18 cellular contexts compared by ENCODE assay signal in genomic region chr11:67608486-67608885, GRCh38. TPM values are rescaled to one million over a fixed set of nuclear protein-coding genes. Genes with fewer than 3 reads are reported as not detected.
A peak's percentile ranks its signal among the peaks of the same experiment; 100 is the strongest.
DNase-seq lines count a peak whose midpoint lies in the region; ATAC-seq, FAIRE-seq and TF ChIP-seq lines count a peak whose summit lies in the region.
"Had no signal": no experiment of that assay in that cellular context is flagged by ENCODE, and none has a peak within 500 bp of the region (broad histone marks: within the 10 kb centered on the region; RNA-seq: fewer than 3 reads in every experiment).

No MANE protein-coding gene starts in this region.

- H3K9me3 ChIP-seq in Karpas-422 (ENCODE audit: low read length) (no peaks in the 10 kb centered on the region), GM12878 (replicated peaks; ENCODE audit: control insufficient read depth, insufficient read depth, low read length) (no peaks in the 10 kb centered on the region)

- H3K79me2 ChIP-seq in Karpas-422 (ENCODE audit: low read length) (peaks cover 18% of the 10 kb centered on the region), GM12878 (ENCODE audit: control insufficient read depth, insufficient read depth, low read length) (peaks cover 16% of the 10 kb centered on the region)

- TF ChIP-seq RAD21 in GM12878 (IDR thresholded peaks at IDR 0.05; ENCODE audit: insufficient read depth, low read depth, low read length) = no peak

- CTCF ChIA-PET in GM12878 (lab: Yijun Ruan, JAX) = interaction anchor here (1.0 to 2.5 kb wide), 5 partner anchors 9 to 36 kb away, joined by 3 to 9 read pairs (median 5); partner anchors contain the start of gene NUDT8

- TF ChIP-seq EP300 in GM12878 (IDR thresholded peaks at IDR 0.05; ENCODE audit: borderline replicate concordance in 1 of 2, control insufficient read depth in 1 of 2, low read depth in 2 of 2, low read length in 2 of 2) = no peak

- peak; percentile 59 for DNase-seq in activated effector memory CD4-positive, alpha-beta T cell treated with anti-CD3 and anti-CD28 coated beads, Interleukin-2, amount 50 U/mL, for 16 hours
- DNase-seq in activated effector memory CD4-positive, alpha-beta T cell treated with Interleukin-2 at 50 U/mL for 16 hours = no peak
- DNase-seq in Karpas-422 (no peak), GM12878 (ENCODE audit: low read depth, low spot score) (no peak), posterior vena cava (ENCODE audit: low spot score) (peak; percentile 77), C1 segment of cervical spinal cord (lab: John Stamatoyannopoulos, UW) (no peak)
- DNase-seq: activated gamma-delta T cell treated with Interleukin-2 at 50 U/mL for 16 hours; GOT3; NCI-H82; stimulated activated CD4-positive, alpha-beta T cell treated with anti-CD3 and anti-CD28 coated beads, Interleukin-4, amount 100 ng/mL, for 4 hours had no signal

- POLR2A ChIA-PET in GM12878 (lab: Charles Lee) = interaction anchor here (1.2 kb wide), 1 partner anchor 22 kb away, joined by 4 read pairs; no protein-coding TSS in a partner anchor

- ATAC-seq in GM12878 (no peak), HG03520 (IDR thresholded peaks at IDR 0.05; ENCODE audit: unreplicated experiment) (no peak), GM18873 (IDR thresholded peaks at IDR 0.05; ENCODE audit: low FRiP score, unreplicated experiment) (no peak)
- ATAC-seq: activated CD4-positive, CD25-positive, alpha-beta regulatory T cell treated with anti-CD3 and anti-CD28 coated beads, Interleukin-2, amount 50 U/mL, for 24 hours had no signal

- H3K36me3 ChIP-seq in Karpas-422 (ENCODE audit: insufficient read depth, low read length) (no peaks in the 10 kb centered on the region; the same call in 1 of the 2 replicates), GM12878 (ENCODE audit: control insufficient read depth in 2 of 2, insufficient read depth in 2 of 2, low read length in 1 of 2) (peaks cover 11 to 22% of the 10 kb centered on the region in 2 experiments; a peak in 3 of 4 replicates)

- H3K4me3 ChIP-seq in Karpas-422 (ENCODE audit: low read length) (peak overlapping the region; percentile 90; the same call in 1 of the 2 replicates), GM12878 (no peak overlapping the region)
- H3K4me3 ChIP-seq: cardiac muscle cell had no signal

- 97% methylated on average over 8 of the region's 8 CpGs for WGBS in GM12878 (ENCODE audit: insufficient coverage, insufficient replicate concordance, low lambda C conversion rate, missing lambda C conversion rate)

- H3K9ac ChIP-seq in Karpas-422 (ENCODE audit: low read length) = no peak overlapping the region
- H3K9ac ChIP-seq in GM12878 (ENCODE audit: control insufficient read depth, insufficient read depth, low read length) = no peak overlapping the region

- no peak for TF ChIP-seq CTCF in GM12878 (IDR thresholded peaks at IDR 0.05 in 2 of 3, conservative IDR thresholded peaks at IDR 0.05 in 1 of 3; ENCODE audit: control insufficient read depth in 2 of 3, extremely low read depth in 1 of 3, insufficient read depth in 1 of 3, low read depth in 3 of 3, low read length in 3 of 3)

- H3K4me1 ChIP-seq in Karpas-422 (ENCODE audit: low read length) = peaks cover 30% of the 10 kb centered on the region
- H3K4me1 ChIP-seq in GM12878 (ENCODE audit: control insufficient read depth, insufficient read depth, low read length) = peaks cover 16% of the 10 kb centered on the region

- H4K20me1 ChIP-seq in Karpas-422 (ENCODE audit: insufficient read depth, low read depth, low read length) (peaks cover 3% of the 10 kb centered on the region; the same call in 1 of the 2 replicates), GM12878 (ENCODE audit: control insufficient read depth, insufficient read depth) (no peaks in the 10 kb centered on the region)

- SMC1A ChIA-PET in GM12878 (lab: Charles Lee; ENCODE audit: uncharacterized antibody, unreplicated experiment) = interaction anchor here (1.0 to 1.1 kb wide), 2 partner anchors 17 to 36 kb away, joined by 3 read pairs; no protein-coding TSS in a partner anchor

- H3K27ac ChIP-seq in Karpas-422 (ENCODE audit: low read length) = no peak overlapping the region
- no peak overlapping the region for H3K27ac ChIP-seq in GM12878 (ENCODE audit: control insufficient read depth, insufficient read depth)
- H3K27ac ChIP-seq: cardiac muscle cell had no signal

- in situ Hi-C loops in GM12878 (cut with MboI) = no loop called here

- H3K4me2 ChIP-seq in Karpas-422 (ENCODE audit: low read depth, low read length, poor library complexity, severe bottlenecking) = peak overlapping the region; percentile 91
- H3K4me2 ChIP-seq in GM12878 (ENCODE audit: control insufficient read depth, insufficient read depth) = peak overlapping the region; percentile 68; the same call in 1 of the 2 replicates

- no peak for FAIRE-seq in GM12878 (lab: Jason Lieb, UNC)
- FAIRE-seq: HTR-8/SVneo had no signal

- no TSS peak for BruUV-seq in GM12878 (replicated peaks; lab: Mats Ljungman, UMichigan)

- H2AFZ ChIP-seq in Karpas-422 (ENCODE audit: low read length) = no peak overlapping the region
- no peak overlapping the region for H2AFZ ChIP-seq in GM12878 (ENCODE audit: control insufficient read depth, low read depth, low read length)

- TF ChIP-seq POLR2A in GM12878 (IDR thresholded peaks at IDR 0.05; ENCODE audit: low read depth, low read length) = no peak

- intact Hi-C loops in GM12878 (cut with micrococcal nuclease; ENCODE audit: unreplicated experiment) = no loop called here
- intact Hi-C loops in posterior vena cava (cut with DNase I) = no loop called here

- no peaks in the 10 kb centered on the region for H3K27me3 ChIP-seq in Karpas-422 (ENCODE audit: low read length)
- H3K27me3 ChIP-seq in GM12878 (replicated peaks in 1 of 2; ENCODE audit: control insufficient read depth in 2 of 2, insufficient read depth in 2 of 2, low read length in 1 of 2) = no peaks in the 10 kb centered on the region
- H3K27me3 ChIP-seq: cardiac muscle cell had no signal

- H3K9me2 ChIP-seq in Karpas-422 (replicated peaks; ENCODE audit: insufficient read depth, low read length) = no peaks in the 10 kb centered on the region

- RAD21 ChIA-PET in GM12878 (lab: Charles Lee; ENCODE audit: unreplicated experiment) = interaction anchor here (0.8 to 1.4 kb wide), 4 partner anchors 21 to 228 kb away, joined by 3 to 4 read pairs (median 4); partner anchors contain the start of gene GSTP1

RNA-seq across cellular contexts. Expression of gene NDUFV1, which starts 1.8 kb away (rescaled TPM):
- 145 and 304 TPM in 2 replicates for total RNA-seq in Karpas-422 (2014; rRNA removed; shearing (Covaris generic); ENCODE audit: low replicate concordance)
- 213 and 251 TPM in 2 replicates for total RNA-seq in GM12878 (2013; cell fraction: nucleolus; rRNA removed)
- 301 and 330 TPM in 2 replicates for total RNA-seq in GM12878 (2014; rRNA removed)
- 162 and 166 TPM in 2 replicates for total RNA-seq in GM12878 (2014; rRNA removed; fragmentation: Illumina TruSeq; extraction: Trizol)
- 310 and 312 TPM in 2 replicates for total RNA-seq in GM12878 (2021)
- 75.2 TPM for polyA plus RNA-seq in GM12878 (2011; ENCODE audit: low read depth)
- polyA plus RNA-seq in GM12878 (2011; rRNA removed) = 97.9 and 184 TPM in 2 replicates
- 278 and 410 TPM in 2 replicates for polyA plus RNA-seq in GM12878 (2011; cell fraction: cytosol; rRNA removed)
- 516 and 698 TPM in 2 replicates for polyA plus RNA-seq in GM12878 (2011; cell fraction: nucleus; rRNA removed)
- 210 and 225 TPM in 2 replicates for polyA plus RNA-seq in GM12878 (2012)
- polyA plus RNA-seq in GM12878 (2014; fragmentation: Illumina TruSeq; extraction: Trizol) = 37.6 and 129 TPM in 2 replicates
- 10 to 100 TPM in 1 of 2 experiments, 1 to 10 TPM in 1; 8.2 to 51.7 TPM for polyA plus RNA-seq in GM12878 (2014; fragmentation: Nextera tagmentation; extraction: Ambion mirVana)
- 277 and 312 TPM in 2 replicates for polyA plus RNA-seq in GM12878 (2014; rRNA removed)
- polyA plus RNA-seq in GM12878 (2016; fragmentation: Nextera tagmentation; extraction: Ambion mirVana) = 100 to 1,000 TPM; 348 to 380 TPM
- polyA minus RNA-seq in GM12878 (2011; rRNA and poly(A)+ RNA removed) = 107 and 172 TPM in 2 replicates
- polyA minus RNA-seq in GM12878 (2011; cell fraction: cytosol; rRNA and poly(A)+ RNA removed) = 90.7 and 96.4 TPM in 2 replicates
- polyA minus RNA-seq in GM12878 (2011; cell fraction: nucleus; rRNA and poly(A)+ RNA removed) = 83.2 and 139 TPM in 2 replicates
- 100 to 1,000 TPM; 112 to 116 TPM for total RNA-seq in posterior vena cava

RNA-seq across cellular contexts. Expression of gene NUDT8, which starts 21.3 kb away (rescaled TPM):
- total RNA-seq in Karpas-422 (2014; rRNA removed; shearing (Covaris generic); ENCODE audit: low replicate concordance) = 10.4 and 35.4 TPM in 2 replicates
- 10.2 and 10.6 TPM in 2 replicates for total RNA-seq in GM12878 (2013; cell fraction: nucleolus; rRNA removed)
- total RNA-seq in GM12878 (2014; rRNA removed) (15.9 and 18.2 TPM in 2 replicates), GM12878 (2014; rRNA removed; fragmentation: Illumina TruSeq; extraction: Trizol) (3.3 and 4.8 TPM in 2 replicates), GM12878 (2021) (16.5 and 16.9 TPM in 2 replicates), posterior vena cava (1 to 10 TPM; 4.6 to 5.7 TPM)
- polyA plus RNA-seq in GM12878 (2011; ENCODE audit: low read depth) = 2.4 TPM
- polyA plus RNA-seq in GM12878 (2011; rRNA removed) (1.6 and 3.7 TPM in 2 replicates), GM12878 (2014; fragmentation: Illumina TruSeq; extraction: Trizol) (0.30 and 2.9 TPM in 2 replicates), GM12878 (2014; fragmentation: Nextera tagmentation; extraction: Ambion mirVana) (1 to 10 TPM in 1 of 2 experiments, under 1 TPM in 1; 0.32 to 1.1 TPM), GM12878 (2014; rRNA removed) (14.9 and 18.8 TPM in 2 replicates), GM12878 (2016; fragmentation: Nextera tagmentation; extraction: Ambion mirVana) (10 to 100 TPM; 16.9 to 17.7 TPM)
- polyA plus RNA-seq in GM12878 (2011; cell fraction: cytosol; rRNA removed) = 12.1 and 15.1 TPM in 2 replicates
- 27.4 and 32.4 TPM in 2 replicates for polyA plus RNA-seq in GM12878 (2011; cell fraction: nucleus; rRNA removed)
- polyA plus RNA-seq in GM12878 (2012) = 12.1 and 17.5 TPM in 2 replicates
- polyA minus RNA-seq in GM12878 (2011; rRNA and poly(A)+ RNA removed) = 2.5 and 5.0 TPM in 2 replicates
- polyA minus RNA-seq in GM12878 (2011; cell fraction: cytosol; rRNA and poly(A)+ RNA removed) = 6.7 and 6.8 TPM in 2 replicates
- polyA minus RNA-seq in GM12878 (2011; cell fraction: nucleus; rRNA and poly(A)+ RNA removed) = 13.8 and 19.5 TPM in 2 replicates

RNA-seq across cellular contexts. Expression of gene GSTP1, which starts 24.9 kb away (rescaled TPM):
- total RNA-seq in Karpas-422 (2014; rRNA removed; shearing (Covaris generic); ENCODE audit: low replicate concordance) = 1,085 and 1,200 TPM in 2 replicates
- total RNA-seq in GM12878 (2013; cell fraction: nucleolus; rRNA removed) = 76.8 and 83.9 TPM in 2 replicates
- total RNA-seq in GM12878 (2014; rRNA removed) (1,623 and 1,788 TPM in 2 replicates), GM12878 (2014; rRNA removed; fragmentation: Illumina TruSeq; extraction: Trizol) (587 and 627 TPM in 2 replicates), GM12878 (2021) (831 and 852 TPM in 2 replicates), posterior vena cava (100 to 1,000 TPM; 338 to 370 TPM)
- polyA plus RNA-seq in GM12878 (2011; ENCODE audit: low read depth) = 420 TPM
- polyA plus RNA-seq in GM12878 (2011; rRNA removed) (511 and 1,079 TPM in 2 replicates), GM12878 (2014; fragmentation: Illumina TruSeq; extraction: Trizol) (158 and 501 TPM in 2 replicates), GM12878 (2014; fragmentation: Nextera tagmentation; extraction: Ambion mirVana) (100 to 1,000 TPM; 469 to 685 TPM), GM12878 (2014; rRNA removed) (1,173 and 1,340 TPM in 2 replicates), GM12878 (2016; fragmentation: Nextera tagmentation; extraction: Ambion mirVana) (1,000 to 10,000 TPM; 1,222 to 1,443 TPM)
- 1,654 and 1,666 TPM in 2 replicates for polyA plus RNA-seq in GM12878 (2011; cell fraction: cytosol; rRNA removed)
- polyA plus RNA-seq in GM12878 (2011; cell fraction: nucleus; rRNA removed) = 1,290 and 1,384 TPM in 2 replicates
- 985 and 986 TPM in 2 replicates for polyA plus RNA-seq in GM12878 (2012)
- polyA minus RNA-seq in GM12878 (2011; rRNA and poly(A)+ RNA removed) = 586 and 669 TPM in 2 replicates
- 272 and 288 TPM in 2 replicates for polyA minus RNA-seq in GM12878 (2011; cell fraction: cytosol; rRNA and poly(A)+ RNA removed)
- polyA minus RNA-seq in GM12878 (2011; cell fraction: nucleus; rRNA and poly(A)+ RNA removed) = 191 and 230 TPM in 2 replicates

RNA-seq across cellular contexts. Expression of gene TBX10, which starts 31.1 kb away (rescaled TPM):
- not detected in 2 replicates for total RNA-seq in Karpas-422 (2014; rRNA removed; shearing (Covaris generic); ENCODE audit: low replicate concordance)
- 0.32 TPM in 1 of 2 replicates, not detected in the other for total RNA-seq in GM12878 (2013; cell fraction: nucleolus; rRNA removed)
- 0.22 and 0.23 TPM in 2 replicates for total RNA-seq in GM12878 (2014; rRNA removed)
- total RNA-seq in GM12878 (2014; rRNA removed; fragmentation: Illumina TruSeq; extraction: Trizol) = 0.18 TPM in 1 of 2 replicates, not detected in the other
- 0.16 and 0.26 TPM in 2 replicates for total RNA-seq in GM12878 (2021)
- polyA plus RNA-seq in GM12878 (2011; ENCODE audit: low read depth) = not detected
- not detected in 2 replicates for polyA plus RNA-seq in GM12878 (2011; rRNA removed)
- 0.07 and 0.13 TPM in 2 replicates for polyA plus RNA-seq in GM12878 (2011; cell fraction: cytosol; rRNA removed)
- 0.25 and 0.27 TPM in 2 replicates for polyA plus RNA-seq in GM12878 (2011; cell fraction: nucleus; rRNA removed)
- polyA plus RNA-seq in GM12878 (2012) = 0.08 TPM in 1 of 2 replicates, not detected in the other
- polyA plus RNA-seq in GM12878 (2014; fragmentation: Illumina TruSeq; extraction: Trizol) = 0.10 and 0.16 TPM in 2 replicates
- polyA plus RNA-seq in GM12878 (2014; fragmentation: Nextera tagmentation; extraction: Ambion mirVana) = not detected
- 0.15 and 0.44 TPM in 2 replicates for polyA plus RNA-seq in GM12878 (2014; rRNA removed)
- under 1 TPM in 1 of 2 experiments, not detected in 1; 0.17 TPM for polyA plus RNA-seq in GM12878 (2016; fragmentation: Nextera tagmentation; extraction: Ambion mirVana)
- not detected in 2 replicates for polyA minus RNA-seq in GM12878 (2011; rRNA and poly(A)+ RNA removed)
- polyA minus RNA-seq in GM12878 (2011; cell fraction: cytosol; rRNA and poly(A)+ RNA removed) = not detected in 2 replicates
- not detected in 2 replicates for polyA minus RNA-seq in GM12878 (2011; cell fraction: nucleus; rRNA and poly(A)+ RNA removed)
- total RNA-seq in posterior vena cava = not detected
- total RNA-seq: cardiac muscle cell, fibroblast of villous mesenchyme, lower leg skin, ureter had no signal

RNA-seq across cellular contexts. Expression of gene ACY3, which starts 42.0 kb away (rescaled TPM):
- total RNA-seq in Karpas-422 (2014; rRNA removed; shearing (Covaris generic); ENCODE audit: low replicate concordance) = 0.89 and 2.2 TPM in 2 replicates
- not detected in 2 replicates for total RNA-seq in GM12878 (2013; cell fraction: nucleolus; rRNA removed)
- total RNA-seq in GM12878 (2014; rRNA removed) (20.2 and 27.8 TPM in 2 replicates), GM12878 (2014; rRNA removed; fragmentation: Illumina TruSeq; extraction: Trizol) (12.2 and 12.8 TPM in 2 replicates), GM12878 (2021) (23.5 and 24.3 TPM in 2 replicates), posterior vena cava (not detected)
- 1.5 TPM for polyA plus RNA-seq in GM12878 (2011; ENCODE audit: low read depth)
- polyA plus RNA-seq in GM12878 (2011; rRNA removed) (0.33 and 0.83 TPM in 2 replicates), GM12878 (2014; fragmentation: Illumina TruSeq; extraction: Trizol) (6.3 and 17.8 TPM in 2 replicates), GM12878 (2014; fragmentation: Nextera tagmentation; extraction: Ambion mirVana) (10 to 100 TPM; 13.1 to 14.4 TPM), GM12878 (2014; rRNA removed) (30.7 and 36.1 TPM in 2 replicates), GM12878 (2016; fragmentation: Nextera tagmentation; extraction: Ambion mirVana) (10 to 100 TPM; 16.8 to 22.4 TPM)
- 1.3 and 1.8 TPM in 2 replicates for polyA plus RNA-seq in GM12878 (2011; cell fraction: cytosol; rRNA removed)
- polyA plus RNA-seq in GM12878 (2011; cell fraction: nucleus; rRNA removed) = 1.9 and 2.8 TPM in 2 replicates
- polyA plus RNA-seq in GM12878 (2012) = 3.7 and 6.2 TPM in 2 replicates
- polyA minus RNA-seq in GM12878 (2011; rRNA and poly(A)+ RNA removed) = 0.88 and 1.7 TPM in 2 replicates
- 1.3 TPM in 1 of 2 replicates, not detected in the other for polyA minus RNA-seq in GM12878 (2011; cell fraction: cytosol; rRNA and poly(A)+ RNA removed)
- 0.48 TPM in 1 of 2 replicates, not detected in the other for polyA minus RNA-seq in GM12878 (2011; cell fraction: nucleus; rRNA and poly(A)+ RNA removed)
- total RNA-seq: cardiac muscle cell, fibroblast of villous mesenchyme had no signal
- polyA plus RNA-seq: cardiac muscle cell had no signal

Comparison
In these comparisons a context has a peak if more than half of its experiments do, and no peak if none do; other contexts are left out.
1. DNase-seq: peak in activated effector memory CD4-positive, alpha-beta T cell treated with anti-CD3 and anti-CD28 coated beads, Interleukin-2, amount 50 U/mL, for 16 hours (single experiment) and posterior vena cava (single experiment); none in activated effector memory CD4-positive, alpha-beta T cell treated with Interleukin-2 at 50 U/mL for 16 hours (single experiment), Karpas-422 (single experiment), GM12878 (single experiment) and C1 segment of cervical spinal cord (0 of 14).